In genomic region chr2:121735520-121736074, GRCh38 we compare ENCODE assay signal across 8 cellular contexts. TPM values are rescaled to one million over a fixed set of nuclear protein-coding genes. Genes with fewer than 3 reads are reported as not detected.
DNase-seq lines count a peak whose midpoint lies in the region; ATAC-seq and TF ChIP-seq lines count a peak whose summit lies in the region.

No MANE protein-coding gene starts in this region.

- peak overlapping the region; percentile 68 for H3K27ac ChIP-seq in OCI-LY1 (ENCODE audit: low read depth, low read length, poor library complexity, severe bottlenecking)
- peak overlapping the region in 22 of 59 donors; percentile 39 to 89 (median 77) for H3K27ac ChIP-seq in dorsolateral prefrontal cortex

- peak overlapping the region; percentile 99 for H3K4me3 Mint-ChIP-seq in nephron progenitor cell

- H3K36me3 ChIP-seq in OCI-LY1 (ENCODE audit: insufficient read depth, low read length) = peaks cover 53% of the 10 kb centered on the region

- H3K4me1 Mint-ChIP-seq in nephron progenitor cell = peaks cover 26% of the 10 kb centered on the region

- no peaks in the 10 kb centered on the region for H3F3A ChIP-seq in OCI-LY1 (ENCODE audit: insufficient read depth, low read length)

- H3K36me3 Mint-ChIP-seq in nephron progenitor cell (ENCODE audit: low read depth) = peaks cover 33% of the 10 kb centered on the region

- H3K27me3 Mint-ChIP-seq in nephron progenitor cell (ENCODE audit: low read depth, poor library complexity) = peaks cover 22% of the 10 kb centered on the region

- H3K9me3 ChIP-seq in OCI-LY1 (ENCODE audit: low read length) = no peaks in the 10 kb centered on the region

- no peaks in the 10 kb centered on the region for H3K9me3 Mint-ChIP-seq in nephron progenitor cell

- H2AFZ ChIP-seq in OCI-LY1 (ENCODE audit: low read length) = no peak overlapping the region

- peak overlapping the region; percentile 81 for H3K9ac ChIP-seq in OCI-LY1 (ENCODE audit: low read length)

- H3K27ac Mint-ChIP-seq in nephron progenitor cell = no peak overlapping the region

- H3K4me3 ChIP-seq in OCI-LY1 (ENCODE audit: low read depth, low read length, poor library complexity, severe bottlenecking) (peak overlapping the region; percentile 88), dorsolateral prefrontal cortex (peak overlapping the region; percentile 51 to 97 (median 90))

- intact Hi-C loops in dorsolateral prefrontal cortex (cut with DNase I) = loop anchor here (1.0 to 10.0 kb wide), 6 partner anchors 20 to 333 kb away; partner anchors contain the start of genes CLASP1 (in 2 of the 2), RNU4ATAC (in 2 of the 2) and TSN (in 1 of the 2)

- peaks cover 25% of the 10 kb centered on the region for H3K79me2 ChIP-seq in OCI-LY1 (ENCODE audit: insufficient read depth, low read length)

- TF ChIP-seq CTCF in OCI-LY1 (IDR thresholded peaks at IDR 0.05; ENCODE audit: low read length) = peak; percentile 63
- peak in 1 of 56 donors; percentile 12 for TF ChIP-seq CTCF in dorsolateral prefrontal cortex (IDR thresholded peaks at IDR 0.05 in 54 of 56, conservative IDR thresholded peaks at IDR 0.05 in 2 of 56; ENCODE audit: low read depth in 1 of 56, partially characterized antibody in 56 of 56)
- TF ChIP-seq CTCF in nephron progenitor cell (IDR thresholded peaks at IDR 0.05) = no peak

- H3K9me2 ChIP-seq in OCI-LY1 (ENCODE audit: low read depth, low read length) = no peaks in the 10 kb centered on the region

- DNase-seq in NCI-H2029 treated with DMSO at 0.1 percent for 48 hours (lab: John Stamatoyannopoulos, UW) (peak; percentile 2), NCI-H2029 (lab: John Stamatoyannopoulos, UW) (no peak), dorsolateral prefrontal cortex (no peak), nephron progenitor cell (no peak)
- no peak for DNase-seq in stimulated activated CD4-positive, alpha-beta T cell treated with anti-CD3 and anti-CD28 coated beads, Interleukin-1b, Interleukin-23, amount 100 ng/mL, for 48 hours

- H3K27me3 ChIP-seq in OCI-LY1 (ENCODE audit: insufficient read depth, low read length) = no peaks in the 10 kb centered on the region
- H3K27me3 ChIP-seq in dorsolateral prefrontal cortex = no peaks in the 10 kb centered on the region

- H3K4me1 ChIP-seq in OCI-LY1 (ENCODE audit: insufficient read depth, low read length, severe bottlenecking) = peaks cover 28% of the 10 kb centered on the region

- no peaks in the 10 kb centered on the region for H4K20me1 ChIP-seq in OCI-LY1 (ENCODE audit: insufficient read depth, low read length)

- H3K4me2 ChIP-seq in OCI-LY1 (ENCODE audit: low read length) = peak overlapping the region; percentile 91

- no peak for ATAC-seq in GM18907 (IDR thresholded peaks at IDR 0.05; ENCODE audit: unreplicated experiment)
- no peak for ATAC-seq in HG03280 (IDR thresholded peaks at IDR 0.05; ENCODE audit: unreplicated experiment)

RNA-seq across cellular contexts. Expression of gene NIFK, which starts 1.1 kb away (rescaled TPM):
- total RNA-seq in dorsolateral prefrontal cortex = 10 to 100 TPM; 16.8 to 47.3 (median 29.2) TPM

RNA-seq across cellular contexts. Expression of gene TSN, which starts 19.9 kb away (rescaled TPM):
- total RNA-seq in dorsolateral prefrontal cortex = 10 to 100 TPM; 42.4 to 82.9 (median 58.1) TPM
